Comparison of ENCODE assay signal across 8 cellular contexts in the genomic region with DNA sequence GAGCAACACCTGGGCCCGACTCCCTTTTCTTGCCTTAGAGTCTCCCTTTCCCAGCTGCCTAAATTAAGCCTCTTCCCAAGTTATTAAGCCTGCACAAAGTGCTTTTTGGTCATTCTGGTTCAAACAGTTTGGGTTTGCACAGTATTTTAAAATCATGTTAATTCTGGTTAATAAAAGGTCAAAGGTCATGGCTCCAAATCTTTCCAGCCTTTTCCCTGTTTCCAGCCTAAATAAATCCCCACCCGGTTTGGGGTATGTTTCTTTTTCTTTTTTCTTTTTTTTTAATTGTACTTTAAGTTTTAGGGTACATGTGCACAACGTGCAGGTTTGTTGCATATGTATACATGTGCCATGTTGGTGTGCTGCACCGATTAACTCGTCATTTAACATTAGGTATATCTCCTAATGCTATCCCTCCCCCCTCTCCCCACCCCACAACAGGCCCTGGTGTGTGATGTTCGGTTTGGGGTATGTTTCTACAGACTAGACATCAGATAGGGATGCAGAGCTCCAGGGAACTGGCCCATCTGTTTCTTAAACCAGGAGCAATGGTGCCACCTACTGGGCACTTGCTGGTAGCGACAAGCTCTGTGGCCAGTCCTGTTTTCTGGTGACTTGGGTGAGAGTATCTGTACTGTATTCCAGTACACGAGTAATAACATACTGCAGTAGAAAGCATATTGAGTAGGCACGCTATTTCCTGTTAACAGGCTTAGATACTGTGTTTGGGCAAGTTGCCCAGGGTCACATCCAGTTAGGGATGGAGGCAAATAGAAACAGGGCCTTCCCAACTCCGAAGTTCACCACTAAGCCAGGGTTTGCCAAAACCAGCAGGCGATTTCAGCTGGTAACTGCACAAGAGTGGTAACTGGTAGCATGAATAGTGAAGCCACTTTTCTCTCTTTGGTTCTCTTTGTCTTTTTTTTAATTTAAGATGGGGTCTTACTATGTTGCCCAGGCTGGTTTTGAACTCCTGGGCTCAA.
DNase-seq lines count a peak whose midpoint lies in the region; ATAC-seq and FAIRE-seq lines count a peak whose summit lies in the region.

No MANE protein-coding gene starts in this region.

- peaks cover 6% of the 10 kb centered on the region for H3K4me1 Mint-ChIP-seq in central memory CD8-positive, alpha-beta T cell

- ATAC-seq in HG02981 (IDR thresholded peaks at IDR 0.05; ENCODE audit: unreplicated experiment) (peak; percentile 71), GM19452 (IDR thresholded peaks at IDR 0.05; ENCODE audit: unreplicated experiment) (no peak)
- peak; percentile 75 for ATAC-seq in central memory CD8-positive, alpha-beta T cell (replicated peaks; ENCODE audit: extremely low read depth, poor library complexity, severe bottlenecking)

- no peaks in the 10 kb centered on the region for H3K36me3 Mint-ChIP-seq in central memory CD8-positive, alpha-beta T cell (ENCODE audit: insufficient read depth)

- peak; percentile 92 for FAIRE-seq in G401.6 (lab: Jason Lieb, UNC)

- no peaks in the 10 kb centered on the region for H3K27me3 Mint-ChIP-seq in central memory CD8-positive, alpha-beta T cell

- DNase-seq in NCI-H345 treated with DMSO at 0.1 percent for 48 hours (lab: John Stamatoyannopoulos, UW; ENCODE audit: unreplicated experiment) (peak; percentile 47), kidney glomerular epithelial cell (lab: John Stamatoyannopoulos, UW) (peak; percentile 73)
- DNase-seq in activated CD4-positive, CD25-positive, alpha-beta regulatory T cell treated with anti-CD3 and anti-CD28 coated beads, Interleukin-2, amount 50 U/mL, for 72 hours = peak; percentile 79
- peak; percentile 66 to 72 for DNase-seq in central memory CD8-positive, alpha-beta T cell (ENCODE audit: low spot score in 2 of 2)
- peak; percentile 85 to 86 for DNase-seq in stimulated activated CD4-positive, alpha-beta T cell treated with anti-CD3 and anti-CD28 coated beads, Interleukin-2, amount 100 ng/mL, for 24 hours

- no peaks in the 10 kb centered on the region for H3K9me3 Mint-ChIP-seq in central memory CD8-positive, alpha-beta T cell

- H3K4me3 Mint-ChIP-seq in central memory CD8-positive, alpha-beta T cell = no peak overlapping the region

- no peak overlapping the region for H3K27ac Mint-ChIP-seq in central memory CD8-positive, alpha-beta T cell (ENCODE audit: low read depth)
